1 cellular context compared by ENCODE assay signal in genomic region chr17:72390675-72391501, GRCh38.
TF ChIP-seq lines count a peak whose summit lies in the region.

No MANE protein-coding gene starts in this region.

TF ChIP-seq in GM12878, 131 proteins besides CTCF, POLR2A, EP300 and RAD21:
- TF ChIP-seq PRDM15 (CRISPR knock-in tag; IDR thresholded peaks at IDR 0.05) = no peak
- no peak for TF ChIP-seq WRNIP1 (IDR thresholded peaks at IDR 0.05; ENCODE audit: borderline replicate concordance, low read depth, low read length)
- no peak for TF ChIP-seq KLF5 (IDR thresholded peaks at IDR 0.05; ENCODE audit: partially characterized antibody)
- TF ChIP-seq JUND (IDR thresholded peaks at IDR 0.05; ENCODE audit: low read depth, low read length) = no peak
- no peak for TF ChIP-seq POLR2AphosphoS5 (IDR thresholded peaks at IDR 0.05; ENCODE audit: low read length)
- TF ChIP-seq TCF12 (IDR thresholded peaks at IDR 0.05; ENCODE audit: low read depth, low read length) = no peak
- no peak for TF ChIP-seq RELA (IDR thresholded peaks at IDR 0.05; ENCODE audit: borderline replicate concordance, partially characterized antibody)
- TF ChIP-seq, protein P1, sequence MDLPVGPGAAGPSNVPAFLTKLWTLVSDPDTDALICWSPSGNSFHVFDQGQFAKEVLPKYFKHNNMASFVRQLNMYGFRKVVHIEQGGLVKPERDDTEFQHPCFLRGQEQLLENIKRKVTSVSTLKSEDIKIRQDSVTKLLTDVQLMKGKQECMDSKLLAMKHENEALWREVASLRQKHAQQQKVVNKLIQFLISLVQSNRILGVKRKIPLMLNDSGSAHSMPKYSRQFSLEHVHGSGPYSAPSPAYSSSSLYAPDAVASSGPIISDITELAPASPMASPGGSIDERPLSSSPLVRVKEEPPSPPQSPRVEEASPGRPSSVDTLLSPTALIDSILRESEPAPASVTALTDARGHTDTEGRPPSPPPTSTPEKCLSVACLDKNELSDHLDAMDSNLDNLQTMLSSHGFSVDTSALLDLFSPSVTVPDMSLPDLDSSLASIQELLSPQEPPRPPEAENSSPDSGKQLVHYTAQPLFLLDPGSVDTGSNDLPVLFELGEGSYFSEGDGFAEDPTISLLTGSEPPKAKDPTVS (IDR thresholded peaks at IDR 0.05; ENCODE audit: low read depth, low read length) = no peak
- TF ChIP-seq NR2C1 (IDR thresholded peaks at IDR 0.05) = no peak
- TF ChIP-seq NR2C2 (IDR thresholded peaks at IDR 0.05; ENCODE audit: borderline replicate concordance, control insufficient read depth, insufficient read length, low read depth) = no peak
- no peak for TF ChIP-seq IKZF1 (conservative IDR thresholded peaks at IDR 0.05)
- TF ChIP-seq CREM (IDR thresholded peaks at IDR 0.05; ENCODE audit: low read depth) = no peak
- no peak for TF ChIP-seq ZNF207 (IDR thresholded peaks at IDR 0.05; ENCODE audit: borderline replicate concordance)
- no peak for TF ChIP-seq ZSCAN29 (IDR thresholded peaks at IDR 0.05)
- TF ChIP-seq NFYA (IDR thresholded peaks at IDR 0.05; ENCODE audit: borderline replicate concordance, low read depth, low read length) = no peak
- no peak for TF ChIP-seq BRCA1 (IDR thresholded peaks at IDR 0.05; ENCODE audit: low read depth, low read length)
- TF ChIP-seq, protein P2, sequence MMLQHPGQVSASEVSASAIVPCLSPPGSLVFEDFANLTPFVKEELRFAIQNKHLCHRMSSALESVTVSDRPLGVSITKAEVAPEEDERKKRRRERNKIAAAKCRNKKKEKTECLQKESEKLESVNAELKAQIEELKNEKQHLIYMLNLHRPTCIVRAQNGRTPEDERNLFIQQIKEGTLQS (IDR thresholded peaks at IDR 0.05; ENCODE audit: borderline replicate concordance, extremely low read depth, low read depth, low read length) = no peak
- no peak for TF ChIP-seq SREBF2 (IDR thresholded peaks at IDR 0.05; ENCODE audit: low read length)
- TF ChIP-seq DPF2 (IDR thresholded peaks at IDR 0.05) = no peak
- TF ChIP-seq BACH1 (IDR thresholded peaks at IDR 0.05; ENCODE audit: borderline replicate concordance) = no peak
